ENCODE assay signal across 30 cellular contexts in the genomic region with DNA sequence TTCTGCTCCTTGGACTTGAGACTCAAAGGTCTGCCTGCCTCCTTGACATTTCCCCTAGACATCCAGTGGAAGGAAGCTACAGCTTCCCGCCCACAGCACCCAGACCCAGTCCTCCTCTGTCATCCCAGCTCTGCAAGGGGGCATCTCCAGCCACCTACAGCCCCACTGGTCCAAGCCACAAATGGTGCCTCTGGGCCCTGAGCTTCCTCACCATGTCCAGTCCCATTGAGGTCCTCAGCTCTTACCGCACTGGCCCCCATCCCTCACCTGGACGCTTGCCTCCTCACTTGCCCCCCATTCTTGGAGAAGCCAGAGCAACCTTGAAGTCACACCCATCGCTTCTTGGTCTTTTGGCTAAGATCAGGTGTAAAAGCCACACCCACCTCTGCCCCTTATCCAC. TPM values are rescaled to one million over a fixed set of nuclear protein-coding genes. Genes with fewer than 3 reads are reported as not detected.
A peak's percentile ranks its signal among the peaks of the same experiment; 100 is the strongest.
DNase-seq lines count a peak whose midpoint lies in the region; ATAC-seq and TF ChIP-seq lines count a peak whose summit lies in the region.
"Had no signal": no experiment of that assay in that cellular context is flagged by ENCODE, and none has a peak within 500 bp of the region (broad histone marks: within the 10 kb centered on the region; RNA-seq: fewer than 3 reads in every experiment).

No MANE protein-coding gene starts in this region.

- peak overlapping the region; percentile 48 for H3K27ac Mint-ChIP-seq in activated T-cell treated with anti-CD3 and anti-CD28 coated beads, Interleukin-2, amount 50 U/mL, for 24 hours
- H3K27ac Mint-ChIP-seq in activated T-cell treated with anti-CD3 and anti-CD28 coated beads, Interleukin-2, amount 50 U/mL, for 72 hours, result no peak overlapping the region
- peak overlapping the region; percentile 68 for H3K27ac Mint-ChIP-seq in glutamatergic neuron (ENCODE audit: unreplicated experiment)
- H3K27ac Mint-ChIP-seq: activated naive CD8-positive, alpha-beta T cell; activated T-helper 1 cell treated with anti-CD3 and anti-CD28 coated beads, Interleukin-12 subunit alpha, Interleukin-12 subunit beta, Interleukin-2, Interleukin-4 antibody, amounts not matched to agents 30 ng/mL and 10 ng/mL and 1 ng/mL, durations not matched to agents 14 hours and 24 hours and 36 hours; nephron progenitor cell had no signal

- no peak for DNase-seq in activated T-cell treated with anti-CD3 and anti-CD28 coated beads, Interleukin-2, amount 50 U/mL, for 24 hours
- no peak for DNase-seq in activated T-cell treated with anti-CD3 and anti-CD28 coated beads, Interleukin-2, amount 50 U/mL, for 72 hours
- DNase-seq in glutamatergic neuron, result no peak
- peak; percentile 17 for DNase-seq in lower lobe of right lung
- peak; percentile 47 for DNase-seq in spleen
- no peak for DNase-seq in COLO668 (lab: John Stamatoyannopoulos, UW; ENCODE audit: unreplicated experiment)
- no peak for DNase-seq in GM13977 (ENCODE audit: low spot score)
- DNase-seq in HAP-1 (ENCODE audit: low spot score in 2 of 2), result no peak
- DNase-seq: activated CD4-positive, alpha-beta T cell treated with anti-CD3 and anti-CD28 coated beads for 4 hours; AML-193; CD4-positive, alpha-beta memory T cell; central memory CD4-positive, alpha-beta T cell; dermis blood vessel endothelial cell; EL; NCI-H1417 treated with DMSO at 0.1 percent for 48 hours; NCI-H2081 treated with DMSO at 0.1 percent for 48 hours; NCI-H226; nephron progenitor cell; stimulated activated CD8-positive, alpha-beta memory T cell treated with anti-CD3 and anti-CD28 coated beads, Interleukin-4, amount 100 ng/mL, for 48 hours; stomach had no signal

- H3K27me3 Mint-ChIP-seq in activated T-cell treated with anti-CD3 and anti-CD28 coated beads, Interleukin-2, amount 50 U/mL, for 24 hours, result no peaks in the 10 kb centered on the region
- H3K27me3 Mint-ChIP-seq in activated T-cell treated with anti-CD3 and anti-CD28 coated beads, Interleukin-2, amount 50 U/mL, for 72 hours (ENCODE audit: low read depth), result no peaks in the 10 kb centered on the region
- peaks cover 7% of the 10 kb centered on the region for H3K27me3 Mint-ChIP-seq in glutamatergic neuron (ENCODE audit: unreplicated experiment)
- H3K27me3 Mint-ChIP-seq: activated naive CD8-positive, alpha-beta T cell; CD4-positive, alpha-beta memory T cell had no signal

- no peaks in the 10 kb centered on the region for H3K36me3 Mint-ChIP-seq in activated T-cell treated with anti-CD3 and anti-CD28 coated beads, Interleukin-2, amount 50 U/mL, for 24 hours (ENCODE audit: low read depth)
- H3K36me3 Mint-ChIP-seq in activated T-cell treated with anti-CD3 and anti-CD28 coated beads, Interleukin-2, amount 50 U/mL, for 72 hours (ENCODE audit: insufficient read depth in 2 of 2), result no peaks in the 10 kb centered on the region
- H3K36me3 Mint-ChIP-seq in glutamatergic neuron (ENCODE audit: unreplicated experiment), result no peaks in the 10 kb centered on the region
- H3K36me3 Mint-ChIP-seq: activated naive CD8-positive, alpha-beta T cell; CD4-positive, alpha-beta memory T cell had no signal

- WGBS in spleen, 5 donors, result 91 to 97% (median 93%) methylated on average over 4 of the region's 4 CpGs

- H3K9me3 ChIP-seq in lower lobe of right lung (no peaks in the 10 kb centered on the region), spleen (no peaks in the 10 kb centered on the region), HAP-1 (no peaks in the 10 kb centered on the region)
- H3K9me3 ChIP-seq: mucosa of descending colon, stomach, tibial artery had no signal

- no peak overlapping the region for H3K4me3 Mint-ChIP-seq in activated T-cell treated with anti-CD3 and anti-CD28 coated beads, Interleukin-2, amount 50 U/mL, for 24 hours
- H3K4me3 Mint-ChIP-seq in activated T-cell treated with anti-CD3 and anti-CD28 coated beads, Interleukin-2, amount 50 U/mL, for 72 hours, result no peak overlapping the region
- peak overlapping the region; percentile 25 for H3K4me3 Mint-ChIP-seq in glutamatergic neuron (ENCODE audit: unreplicated experiment)
- H3K4me3 Mint-ChIP-seq: activated naive CD8-positive, alpha-beta T cell; activated T-helper 1 cell treated with anti-CD3 and anti-CD28 coated beads, Interleukin-12 subunit alpha, Interleukin-12 subunit beta, Interleukin-2, Interleukin-4 antibody, amounts not matched to agents 30 ng/mL and 10 ng/mL and 1 ng/mL, durations not matched to agents 14 hours and 24 hours and 36 hours; CD4-positive, alpha-beta memory T cell; nephron progenitor cell had no signal

- H3K36me3 ChIP-seq in lower lobe of right lung (peaks cover 8% of the 10 kb centered on the region), spleen (no peaks in the 10 kb centered on the region), HAP-1 (replicated peaks) (no peaks in the 10 kb centered on the region)

- no peaks in the 10 kb centered on the region for H3K9me3 Mint-ChIP-seq in activated T-cell treated with anti-CD3 and anti-CD28 coated beads, Interleukin-2, amount 50 U/mL, for 24 hours
- H3K9me3 Mint-ChIP-seq in activated T-cell treated with anti-CD3 and anti-CD28 coated beads, Interleukin-2, amount 50 U/mL, for 72 hours, result no peaks in the 10 kb centered on the region
- H3K9me3 Mint-ChIP-seq in glutamatergic neuron (ENCODE audit: unreplicated experiment), result peaks cover 3% of the 10 kb centered on the region
- H3K9me3 Mint-ChIP-seq: activated T-helper 1 cell treated with anti-CD3 and anti-CD28 coated beads, Interleukin-12 subunit alpha, Interleukin-12 subunit beta, Interleukin-2, Interleukin-4 antibody, amounts not matched to agents 30 ng/mL and 10 ng/mL and 1 ng/mL, durations not matched to agents 14 hours and 24 hours and 36 hours; CD4-positive, alpha-beta memory T cell; nephron progenitor cell had no signal

- TF ChIP-seq CTCF in glutamatergic neuron (IDR thresholded peaks at IDR 0.05; ENCODE audit: partially characterized antibody, unreplicated experiment) (no peak), lower lobe of right lung (IDR thresholded peaks at IDR 0.05) (no peak), spleen (IDR thresholded peaks at IDR 0.05 in 8 of 11, conservative IDR thresholded peaks at IDR 0.05 in 3 of 11) (no peak), GM13977 (IDR thresholded peaks at IDR 0.05; ENCODE audit: extremely low read depth, insufficient read depth, missing control alignments) (no peak)

- H3K27ac ChIP-seq in lower lobe of right lung (no peak overlapping the region), spleen (no peak overlapping the region)
- H3K27ac ChIP-seq: HL-60, tibial artery had no signal

- no peak for TF ChIP-seq POLR2A in spleen (IDR thresholded peaks at IDR 0.05)

- intact Hi-C loops in lower lobe of right lung (cut with DNase I), result no loop called here
- intact Hi-C loops in spleen (cut with DNase I; ENCODE audit: low total_unique reads), result no loop called here

- H3K27me3 ChIP-seq in lower lobe of right lung (ENCODE audit: low read depth) (no peaks in the 10 kb centered on the region), spleen (replicated peaks in 1 of 7) (peaks cover 0 to 32% (median 0%) of the 10 kb centered on the region in 7 donors), HAP-1 (ENCODE audit: low read depth) (no peaks in the 10 kb centered on the region)
- H3K27me3 ChIP-seq: stomach, tibial artery had no signal

- H3K4me1 Mint-ChIP-seq in activated T-cell treated with anti-CD3 and anti-CD28 coated beads, Interleukin-2, amount 50 U/mL, for 24 hours (ENCODE audit: low read depth), result no peaks in the 10 kb centered on the region
- no peaks in the 10 kb centered on the region for H3K4me1 Mint-ChIP-seq in activated T-cell treated with anti-CD3 and anti-CD28 coated beads, Interleukin-2, amount 50 U/mL, for 72 hours (ENCODE audit: low read depth)
- peaks cover 10% of the 10 kb centered on the region for H3K4me1 Mint-ChIP-seq in glutamatergic neuron (ENCODE audit: low read depth, unreplicated experiment)
- H3K4me1 Mint-ChIP-seq: CD4-positive, alpha-beta memory T cell had no signal

- in situ Hi-C loops in GM13977 (cut with MboI; ENCODE audit: low pct_unique_long_range_greater_than_20kb, low sequenced_read_pairs, unreplicated experiment) (no loop called here), HAP-1 (cut with MboI; ENCODE audit: low sequenced_read_pairs) (no loop called here)

- ATAC-seq in activated T-cell treated with anti-CD3 and anti-CD28 coated beads, Interleukin-2, amount 50 U/mL, for 72 hours (replicated peaks in 1 of 2), result no peak
- ATAC-seq in lower lobe of right lung, result no peak
- ATAC-seq: GM12878, mucosa of descending colon had no signal

- no peaks in the 10 kb centered on the region for H3K4me1 ChIP-seq in lower lobe of right lung
- H3K4me1 ChIP-seq in spleen, result no peaks in the 10 kb centered on the region
- H3K4me1 ChIP-seq in HAP-1, result no peaks in the 10 kb centered on the region
- H3K4me1 ChIP-seq: stomach, tibial artery had no signal

- H3K4me3 ChIP-seq in lower lobe of right lung, result no peak overlapping the region
- no peak overlapping the region for H3K4me3 ChIP-seq in spleen
- no peak overlapping the region for H3K4me3 ChIP-seq in HAP-1
- H3K4me3 ChIP-seq: GM12878, lung, mucosa of descending colon, stomach, tibial artery had no signal

RNA-seq across cellular contexts. Expression of a gene that starts 13.2 kb away (rescaled TPM):
- not detected for total RNA-seq in activated T-cell treated with anti-CD3 and anti-CD28 coated beads, Interleukin-2, amount 50 U/mL, for 72 hours
- total RNA-seq in glutamatergic neuron (ENCODE audit: unreplicated experiment) (3.1 TPM), lower lobe of right lung (64.0 TPM), spleen (1 to 10 TPM in 6 of 7 donors, under 1 TPM in 1; 0.64 to 3.8 (median 1.4) TPM)
- polyA plus RNA-seq in spleen, result 1 to 10 TPM in 2 of 3 donors, under 1 TPM in 1; 0.67 to 3.8 (median 2.6) TPM
- total RNA-seq: activated CD8-positive, alpha-beta memory T cell treated with anti-CD3 and anti-CD28 coated beads for 36 hours; activated T-helper 1 cell treated with anti-CD3 and anti-CD28 coated beads, Interleukin-12 subunit alpha, Interleukin-12 subunit beta, Interleukin-2, Interleukin-4 antibody, amounts not matched to agents 30 ng/mL and 10 ng/mL and 1 ng/mL, durations not matched to agents 14 hours and 24 hours and 36 hours; CD4-positive, alpha-beta memory T cell; dermis blood vessel endothelial cell; SK-MEL-5; T-helper 1 cell treated with Interleukin-12 subunit alpha and Interleukin-12 subunit beta and Interleukin-4 antibody, amounts not matched to agents 30 ng/mL and 1 ng/mL, for 36 hours had no signal
- polyA plus RNA-seq: CD4-positive, alpha-beta memory T cell; GM12878 had no signal

Comparison
In these comparisons a context has a peak if more than half of its experiments do, and no peak if none do; other contexts are left out.
1. DNase-seq: peak in lower lobe of right lung (single experiment) and spleen (single experiment); none in activated T-cell treated with anti-CD3 and anti-CD28 coated beads, Interleukin-2, amount 50 U/mL, for 24 hours (single experiment), activated T-cell treated with anti-CD3 and anti-CD28 coated beads, Interleukin-2, amount 50 U/mL, for 72 hours (0 of 2), glutamatergic neuron (single experiment), COLO668 (single experiment), GM13977 (single experiment) and HAP-1 (0 of 2).
2. RNA of a gene that starts 13.2 kb away (total RNA-seq): 64.0 TPM in lower lobe of right lung (single experiment); 3.1 TPM in glutamatergic neuron (single experiment), 0.64 to 3.8 TPM in spleen and not detected in activated T-cell treated with anti-CD3 and anti-CD28 coated beads, Interleukin-2, amount 50 U/mL, for 72 hours; every median in the first group is over 10 times any median in the second.